Comparison of ENCODE assay signal across 9 cellular contexts in the genomic region with DNA sequence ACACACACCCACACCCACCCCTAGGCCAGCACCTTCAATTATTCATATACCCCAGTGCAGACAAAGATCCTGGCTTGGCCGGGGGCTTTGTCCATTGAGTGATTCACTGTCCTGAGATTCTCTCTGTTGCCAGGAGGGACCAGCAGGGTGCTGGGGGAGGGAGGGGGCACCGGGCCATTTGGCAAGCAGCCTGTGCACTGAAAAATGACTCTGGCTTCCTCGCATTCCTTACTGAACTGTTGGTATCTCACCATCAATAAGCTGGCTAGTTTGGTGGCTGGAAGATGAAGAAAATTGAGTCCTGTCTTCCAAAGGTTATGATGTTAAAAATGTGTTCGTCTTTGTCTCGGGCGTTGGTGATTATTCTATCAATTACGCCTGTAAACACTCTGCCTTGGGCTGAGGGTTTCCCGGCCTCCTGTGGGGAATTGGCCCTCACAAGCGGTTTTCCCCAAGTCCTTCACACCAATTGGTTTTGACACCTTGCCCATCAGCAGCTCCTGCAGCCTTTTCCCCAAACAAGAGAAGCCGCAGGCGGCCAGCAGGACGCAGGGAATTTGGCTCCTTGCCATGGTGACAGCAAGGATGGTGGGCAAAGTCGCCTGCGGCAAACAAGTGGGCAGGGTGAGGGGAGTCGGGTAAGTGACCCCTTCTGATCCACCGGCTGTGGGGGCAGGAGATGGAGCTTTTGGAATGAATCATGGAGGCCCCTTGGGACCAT. TPM values are rescaled to one million over a fixed set of nuclear protein-coding genes. Genes with fewer than 3 reads are reported as not detected.
DNase-seq lines count a peak whose midpoint lies in the region; ATAC-seq and TF ChIP-seq lines count a peak whose summit lies in the region.
"Had no signal": no experiment of that assay in that cellular context is flagged by ENCODE, and none has a peak within 500 bp of the region (broad histone marks: within the 10 kb centered on the region; RNA-seq: fewer than 3 reads in every experiment).

No MANE protein-coding gene starts in this region.

- H2BK15ac ChIP-seq in H9 (ENCODE audit: low read depth, low read length), result no peak overlapping the region

- no peak overlapping the region for H3K18ac ChIP-seq in H9 (ENCODE audit: insufficient read length, low read depth, low read length)

- no peaks in the 10 kb centered on the region for H4K20me1 ChIP-seq in H9 (ENCODE audit: control insufficient read depth, insufficient read depth, insufficient read length)

- TF ChIP-seq CTCF in H9 (conservative IDR thresholded peaks at IDR 0.05) (no peak), retinal pigment epithelial cell (conservative IDR thresholded peaks at IDR 0.05; ENCODE audit: low read depth, low read length) (no peak)

- H3K27me3 ChIP-seq in H9 (ENCODE audit: insufficient read depth, low read length), result no peaks in the 10 kb centered on the region; the same call in 1 of the 2 replicates
- peaks cover 10% of the 10 kb centered on the region for H3K27me3 ChIP-seq in ectodermal cell (ENCODE audit: control insufficient read depth, insufficient read depth, low read length, poor library complexity, severe bottlenecking)
- H3K27me3 ChIP-seq in naive thymus-derived CD4-positive, alpha-beta T cell (ENCODE audit: control insufficient read depth in 2 of 2, insufficient read depth in 2 of 2, low read length in 2 of 2), result no peaks in the 10 kb centered on the region

- peaks cover 34% of the 10 kb centered on the region for H3K27me3 Mint-ChIP-seq in H9 (ENCODE audit: low read depth)
- peaks cover 53 to 71% (median 61%) of the 10 kb centered on the region in 5 donors for H3K27me3 Mint-ChIP-seq in naive thymus-derived CD4-positive, alpha-beta T cell

- CTCF ChIA-PET in naive thymus-derived CD4-positive, alpha-beta T cell (lab: Charles Lee), result no interaction called here

- H3T11ph ChIP-seq in H9 (ENCODE audit: low read length), result no peak overlapping the region

- no peak overlapping the region for H2BK12ac ChIP-seq in H9 (ENCODE audit: insufficient read length, low read depth, low read length)

- H2AK5ac ChIP-seq in H9 (ENCODE audit: insufficient read length, low read length), result no peak overlapping the region

- H3K56ac ChIP-seq in H9 (ENCODE audit: insufficient read length, low read depth, low read length), result no peak overlapping the region

- peak overlapping the region; percentile 44 to 70 (median 57); a peak in 3 of 7 replicates for H3K27ac Mint-ChIP-seq in H9
- H3K27ac Mint-ChIP-seq in naive thymus-derived CD4-positive, alpha-beta T cell, result no peak overlapping the region
- H3K27ac Mint-ChIP-seq: memory B cell had no signal

- no peaks in the 10 kb centered on the region for H3K9me3 ChIP-seq in H9 (ENCODE audit: control insufficient read depth, low read depth, low read length)
- no peaks in the 10 kb centered on the region for H3K9me3 ChIP-seq in ectodermal cell (ENCODE audit: control insufficient read depth, low read length)
- no peaks in the 10 kb centered on the region for H3K9me3 ChIP-seq in naive thymus-derived CD4-positive, alpha-beta T cell (ENCODE audit: control insufficient read depth in 2 of 3, low read length in 3 of 3)
- H3K9me3 ChIP-seq: ascending aorta had no signal

- no peaks in the 10 kb centered on the region; a peak in 1 of 5 replicates for H3K9me3 Mint-ChIP-seq in H9
- peaks cover 0 to 4% (median 0%) of the 10 kb centered on the region in 11 donors for H3K9me3 Mint-ChIP-seq in naive thymus-derived CD4-positive, alpha-beta T cell
- H3K9me3 Mint-ChIP-seq: memory B cell had no signal

- H3K23me2 ChIP-seq in H9 (ENCODE audit: insufficient read length, low read depth, low read length, poor library complexity, severe bottlenecking), result no peaks in the 10 kb centered on the region

- no peak overlapping the region for H3K4me2 ChIP-seq in H9 (ENCODE audit: insufficient read depth, insufficient read length, low read length)

- H3K4me1 Mint-ChIP-seq in H9, result peaks cover 51 to 66% of the 10 kb centered on the region in 2 experiments
- H3K4me1 Mint-ChIP-seq in naive thymus-derived CD4-positive, alpha-beta T cell, result peaks cover 4 to 14% (median 9%) of the 10 kb centered on the region in 7 donors

- WGBS in H9 (ENCODE audit: extremely low coverage, insufficient read length, low lambda C conversion rate), result no CpG with 5 or more reads among the region's 16 CpGs
- WGBS in ectodermal cell, 2 experiments, result 23 to 27% methylated on average over 16 of the region's 16 CpGs

- H3K4me1 ChIP-seq in H9 (ENCODE audit: insufficient read depth, low read length) (peaks cover 8% of the 10 kb centered on the region; the same call in 1 of the 2 replicates), ectodermal cell (ENCODE audit: control insufficient read depth, insufficient read depth, low read length) (peaks cover 70% of the 10 kb centered on the region)
- H3K4me1 ChIP-seq in naive thymus-derived CD4-positive, alpha-beta T cell (ENCODE audit: control insufficient read depth in 2 of 2, insufficient read depth in 2 of 2, low read length in 2 of 2), result no peaks in the 10 kb centered on the region

- no peak overlapping the region for H2BK120ac ChIP-seq in H9 (ENCODE audit: low read depth, low read length, poor library complexity, severe bottlenecking)

- no peaks in the 10 kb centered on the region for H3K36me3 Mint-ChIP-seq in H9 (ENCODE audit: insufficient read depth in 1 of 3, low read depth in 3 of 3)
- peaks cover 0 to 4% (median 3%) of the 10 kb centered on the region in 5 donors for H3K36me3 Mint-ChIP-seq in naive thymus-derived CD4-positive, alpha-beta T cell

- no peaks in the 10 kb centered on the region for H3K36me3 ChIP-seq in ectodermal cell (ENCODE audit: control insufficient read depth, insufficient read depth, low read length)
- no peaks in the 10 kb centered on the region for H3K36me3 ChIP-seq in naive thymus-derived CD4-positive, alpha-beta T cell (ENCODE audit: control insufficient read depth in 2 of 3, insufficient read depth in 3 of 3, low read length in 3 of 3)
- H3K36me3 ChIP-seq: ascending aorta had no signal

- no peak overlapping the region for H2AFZ ChIP-seq in H9 (ENCODE audit: low read length)

- no peak overlapping the region for H3K27ac ChIP-seq in H9 (ENCODE audit: insufficient read length, low read depth, low read length)
- peak overlapping the region; percentile 85 for H3K27ac ChIP-seq in ectodermal cell (ENCODE audit: insufficient read depth, low read depth, low read length, poor library complexity, severe bottlenecking)
- H3K27ac ChIP-seq in naive thymus-derived CD4-positive, alpha-beta T cell (ENCODE audit: low read depth, low read length), result no peak overlapping the region
- H3K27ac ChIP-seq: ascending aorta had no signal

- H2BK20ac ChIP-seq in H9 (ENCODE audit: low read depth, low read length, poor library complexity, severe bottlenecking), result no peak overlapping the region

- intact Hi-C loops in naive thymus-derived CD4-positive, alpha-beta T cell (cut with micrococcal nuclease), result no loop called here

- H4K5ac ChIP-seq in H9 (ENCODE audit: insufficient read length, low read depth, low read length), result no peak overlapping the region

- no peak for ATAC-seq in naive thymus-derived CD4-positive, alpha-beta T cell
- no peak for ATAC-seq in activated CD4-positive, CD25-positive, alpha-beta regulatory T cell treated with anti-CD3 and anti-CD28 coated beads, Interleukin-2, amount 50 U/mL, for 24 hours

- DNase-seq in H9 (peak; percentile 53), NCI-H446 (lab: John Stamatoyannopoulos, UW) (peak; percentile 68 to 81), retinal pigment epithelial cell (ENCODE audit: low read depth) (peak; percentile 70), HuH-7.5 (ENCODE audit: low spot score) (no peak)
- DNase-seq in naive thymus-derived CD4-positive, alpha-beta T cell, result no peak

- no peak overlapping the region for H4K8ac ChIP-seq in H9 (replicated peaks; ENCODE audit: insufficient read length, low read depth, low read length)

- H3K79me1 ChIP-seq in H9 (ENCODE audit: insufficient read depth, low read depth, low read length, poor library complexity, severe bottlenecking), result no peaks in the 10 kb centered on the region

- H3K9ac ChIP-seq in H9 (ENCODE audit: extremely low read depth, insufficient read length, low read length), result no peak overlapping the region

- no peak overlapping the region for H3K4me3 ChIP-seq in ectodermal cell (ENCODE audit: insufficient read depth, low read depth, low read length)
- no peak overlapping the region for H3K4me3 ChIP-seq in retinal pigment epithelial cell (ENCODE audit: low read length)
- no peak overlapping the region for H3K4me3 ChIP-seq in naive thymus-derived CD4-positive, alpha-beta T cell (ENCODE audit: low read length)
- H3K4me3 ChIP-seq: ascending aorta had no signal

- H3K4ac ChIP-seq in H9 (ENCODE audit: low read depth, low read length), result no peak overlapping the region

- H3K4me3 Mint-ChIP-seq in H9, result peak overlapping the region in 1 of 2 experiments; percentile 6; a peak in 2 of 5 replicates
- H3K4me3 Mint-ChIP-seq in naive thymus-derived CD4-positive, alpha-beta T cell, result no peak overlapping the region
- H3K4me3 Mint-ChIP-seq: memory B cell had no signal

- H3K79me2 ChIP-seq in H9 (ENCODE audit: insufficient read depth, low read length), result no peaks in the 10 kb centered on the region

- H3K23ac ChIP-seq in H9 (ENCODE audit: insufficient read length, low read depth, low read length), result no peak overlapping the region

- H2BK5ac ChIP-seq in H9 (ENCODE audit: insufficient read length, low read length), result no peak overlapping the region

- peak overlapping the region; percentile 31; the same call in 1 of the 2 replicates for H3K14ac ChIP-seq in H9 (ENCODE audit: insufficient read depth, low read length)

- H4K91ac ChIP-seq in H9 (ENCODE audit: insufficient read length, low read depth, low read length), result no peak overlapping the region

- POLR2A ChIA-PET in naive thymus-derived CD4-positive, alpha-beta T cell (lab: Charles Lee), result no interaction called here

RNA-seq across cellular contexts. Expression of gene VSTM2L, which starts 4.9 kb away (rescaled TPM):
- 2.1 and 2.2 TPM in 2 replicates for total RNA-seq in H9 (2021)
- 16.8 TPM for polyA plus RNA-seq in ectodermal cell (2013, experiment 1 of 4)
- 17.7 TPM for polyA plus RNA-seq in ectodermal cell (2013, experiment 2 of 4)
- polyA plus RNA-seq in ectodermal cell (2013, experiment 3 of 4), result 24.9 TPM
- 31.2 TPM for polyA plus RNA-seq in ectodermal cell (2013, experiment 4 of 4)
- total RNA-seq in naive thymus-derived CD4-positive, alpha-beta T cell, result under 1 TPM in 1 of 5 experiments, not detected in 4; 0.12 TPM
- not detected for polyA plus RNA-seq in naive thymus-derived CD4-positive, alpha-beta T cell

Comparison
In these comparisons a context has a peak if more than half of its experiments do, and no peak if none do; other contexts are left out.
1. DNase-seq: peak in H9 (single experiment), NCI-H446 (2 of 2) and retinal pigment epithelial cell (single experiment); none in HuH-7.5 (single experiment) and naive thymus-derived CD4-positive, alpha-beta T cell (0 of 9).
2. H3K27ac Mint-ChIP-seq: peak in H9 (3 of 3); none in naive thymus-derived CD4-positive, alpha-beta T cell (0 of 9).